24 cellular contexts compared by ENCODE assay signal in the genomic region with DNA sequence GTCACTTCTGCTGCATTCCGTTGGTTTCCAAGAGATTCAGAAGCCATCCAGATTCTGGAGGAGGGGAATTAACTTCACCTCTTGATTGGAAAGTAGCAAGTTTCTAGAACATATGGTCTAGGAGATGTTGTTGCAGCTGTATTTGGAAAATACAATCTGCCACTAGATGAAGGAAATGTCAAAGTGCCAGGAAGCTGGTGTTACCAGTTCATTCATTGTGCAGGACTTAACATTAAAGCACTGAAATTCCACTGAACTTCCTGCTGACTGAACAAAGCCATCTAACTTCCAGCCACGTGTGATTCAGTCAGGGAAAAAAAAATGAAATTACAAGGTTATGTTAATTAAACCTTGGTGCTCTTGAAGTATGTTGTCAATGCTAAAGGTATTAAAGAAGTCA.
"Had no signal": no experiment of that assay in that cellular context is flagged by ENCODE, and none has a peak within 500 bp of the region (broad histone marks: within the 10 kb centered on the region; RNA-seq: fewer than 3 reads in every experiment).

No MANE protein-coding gene starts in this region.

- H3K27me3 Mint-ChIP-seq: effector memory CD8-positive, alpha-beta T cell; memory B cell; progenitor cell of endocrine pancreas had no signal

- H3K9me3 ChIP-seq: esophagus muscularis mucosa, neutrophil, testis, transverse colon had no signal

- ATAC-seq: effector memory CD8-positive, alpha-beta T cell; foreskin keratinocyte; stimulated activated naive CD8-positive, alpha-beta T cell treated with anti-CD3 and anti-CD28 coated beads, Interleukin-15, Interleukin-2, amounts not matched to agents 100 U/mL and 50 U/mL, for 24 hours had no signal

- H3K36me3 ChIP-seq: esophagus muscularis mucosa, left ventricle myocardium inferior, neutrophil, ovary, transverse colon had no signal

- H3K4me3 Mint-ChIP-seq: activated naive CD8-positive, alpha-beta T cell; effector memory CD8-positive, alpha-beta T cell; memory B cell; nephron had no signal

- H3K4me1 ChIP-seq: esophagus muscularis mucosa, foreskin keratinocyte, left ventricle myocardium inferior, testis had no signal

- H3K36me3 Mint-ChIP-seq: activated naive CD8-positive, alpha-beta T cell; memory B cell had no signal

- H3K27me3 ChIP-seq: dorsolateral prefrontal cortex, esophagus muscularis mucosa, foreskin keratinocyte, neutrophil, ovary, testis, transverse colon had no signal

- H3K4me1 Mint-ChIP-seq: memory B cell, nephron had no signal

- H3K4me3 ChIP-seq: dorsolateral prefrontal cortex, esophagus muscularis mucosa, left ventricle myocardium inferior, ovary, SK-N-MC, testis, transverse colon had no signal

- H3K27ac Mint-ChIP-seq: activated naive CD8-positive, alpha-beta T cell; effector memory CD8-positive, alpha-beta T cell; memory B cell; nephron; progenitor cell of endocrine pancreas had no signal

- DNase-seq: activated CD4-positive, alpha-beta T cell treated with anti-CD3 and anti-CD28 coated beads for 4 hours; activated CD4-positive, alpha-beta T cell treated with anti-CD3 and anti-CD28 coated beads, Interleukin-2, amount 50 U/mL, for 48 hours; activated CD8-positive, alpha-beta memory T cell treated with anti-CD3 and anti-CD28 coated beads for 24 hours; activated effector memory CD4-positive, alpha-beta T cell treated with Interleukin-2 at 50 U/mL for 16 hours; activated naive CD4-positive, alpha-beta T cell treated with Interleukin-2 at 50 U/mL for 16 hours; anterior cingulate cortex; dorsolateral prefrontal cortex; effector memory CD8-positive, alpha-beta T cell; foreskin keratinocyte; kidney glomerular epithelial cell; left ventricle myocardium inferior; ovary; stimulated activated CD4-positive, alpha-beta T cell treated with anti-CD3 and anti-CD28 coated beads, Interleukin-4, amount 100 ng/mL, for 1 hour; stimulated activated naive CD8-positive, alpha-beta T cell treated with anti-CD3 and anti-CD28 coated beads, Interleukin-15, Interleukin-2, amounts not matched to agents 100 U/mL and 50 U/mL, for 24 hours; testis had no signal

- H3K27ac ChIP-seq: dorsolateral prefrontal cortex, esophagus muscularis mucosa, foreskin keratinocyte, left ventricle myocardium inferior, neutrophil, ovary, SK-N-MC, testis, transverse colon, VCaP had no signal
